12 cellular contexts compared by ENCODE assay signal in genomic region chrX:152832520-152832919, GRCh38. TPM values are rescaled to one million over a fixed set of nuclear protein-coding genes. Genes with fewer than 3 reads are reported as not detected.
DNase-seq lines count a peak whose midpoint lies in the region; ATAC-seq and TF ChIP-seq lines count a peak whose summit lies in the region.
"Had no signal": no experiment of that assay in that cellular context is flagged by ENCODE, and none has a peak within 500 bp of the region (broad histone marks: within the 10 kb centered on the region; RNA-seq: fewer than 3 reads in every experiment).

No MANE protein-coding gene starts in this region.

- H3K27ac Mint-ChIP-seq in T-helper 1 cell treated with Interleukin-12 subunit alpha and Interleukin-12 subunit beta and Interleukin-4 antibody, amounts not matched to agents 30 μg/mL and 1 μg/mL, for 36 hours = no peak overlapping the region
- H3K27ac Mint-ChIP-seq in natural killer cell treated with Interleukin-12 subunit alpha and Interleukin-12 subunit beta and Interleukin-15 and Interleukin-18, amount 100 ng/mL, for 72 hours = peak overlapping the region in 1 of 2 donors; percentile 49

- H3K27ac ChIP-seq in KOPT-K1 (ENCODE audit: low read depth, low read length, poor library complexity, severe bottlenecking) = peak overlapping the region; percentile 72
- H3K27ac ChIP-seq in brain microvascular endothelial cell = no peak overlapping the region
- H3K27ac ChIP-seq: coronary artery, spleen had no signal

- H3K27me3 ChIP-seq in brain microvascular endothelial cell (replicated peaks) = no peaks in the 10 kb centered on the region
- H3K27me3 ChIP-seq: spleen had no signal

- H3K27me3 Mint-ChIP-seq in T-helper 1 cell treated with Interleukin-12 subunit alpha and Interleukin-12 subunit beta and Interleukin-4 antibody, amounts not matched to agents 30 μg/mL and 1 μg/mL, for 36 hours (ENCODE audit: low read depth) = no peaks in the 10 kb centered on the region
- no peaks in the 10 kb centered on the region for H3K27me3 Mint-ChIP-seq in natural killer cell treated with Interleukin-12 subunit alpha and Interleukin-12 subunit beta and Interleukin-15 and Interleukin-18, amount 100 ng/mL, for 72 hours

- in situ Hi-C loops in brain microvascular endothelial cell (cut with HindIII; ENCODE audit: low pct_ligation_motif_present, low sequenced_read_pairs) = no loop called here

- peaks cover 19% of the 10 kb centered on the region for H3K4me1 Mint-ChIP-seq in T-helper 1 cell treated with Interleukin-12 subunit alpha and Interleukin-12 subunit beta and Interleukin-4 antibody, amounts not matched to agents 30 μg/mL and 1 μg/mL, for 36 hours (ENCODE audit: low read depth)
- peaks cover 16 to 19% of the 10 kb centered on the region in 2 donors for H3K4me1 Mint-ChIP-seq in natural killer cell treated with Interleukin-12 subunit alpha and Interleukin-12 subunit beta and Interleukin-15 and Interleukin-18, amount 100 ng/mL, for 72 hours (ENCODE audit: low read depth in 2 of 2)

- no peak for ATAC-seq in natural killer cell treated with Interleukin-12 subunit alpha and Interleukin-12 subunit beta and Interleukin-15 and Interleukin-18, amount 100 ng/mL, for 72 hours

- H3K36me3 ChIP-seq in KOPT-K1 (ENCODE audit: insufficient read depth, low read length) = peaks cover 16% of the 10 kb centered on the region
- no peaks in the 10 kb centered on the region for H3K36me3 ChIP-seq in brain microvascular endothelial cell (replicated peaks)

- H3K9me3 ChIP-seq in KOPT-K1 (ENCODE audit: insufficient read depth, low read length, poor library complexity, severe bottlenecking) = no peaks in the 10 kb centered on the region

- H3K36me3 Mint-ChIP-seq in T-helper 1 cell treated with Interleukin-12 subunit alpha and Interleukin-12 subunit beta and Interleukin-4 antibody, amounts not matched to agents 30 μg/mL and 1 μg/mL, for 36 hours (ENCODE audit: low read depth) = peaks cover 18% of the 10 kb centered on the region
- peaks cover 8% of the 10 kb centered on the region for H3K36me3 Mint-ChIP-seq in natural killer cell treated with Interleukin-12 subunit alpha and Interleukin-12 subunit beta and Interleukin-15 and Interleukin-18, amount 100 ng/mL, for 72 hours

- TF ChIP-seq CTCF in brain microvascular endothelial cell (IDR thresholded peaks at IDR 0.05; ENCODE audit: low read depth, low read length, missing control alignments) = no peak

- DNase-seq in T-helper 1 cell = no peak
- DNase-seq in brain microvascular endothelial cell = no peak
- DNase-seq in natural killer cell treated with Interleukin-12 subunit alpha and Interleukin-12 subunit beta and Interleukin-15 and Interleukin-18, amount 100 ng/mL, for 72 hours (ENCODE audit: low spot score) = no peak
- no peak for DNase-seq in iPS-NIHi7 (ENCODE audit: extremely low spot score)
- DNase-seq in HPDE6-E6E7 (ENCODE audit: extremely low spot score) = no peak
- DNase-seq in kidney glomerular epithelial cell (lab: John Stamatoyannopoulos, UW) = no peak
- DNase-seq: 8988T, NCI-H187, spleen had no signal

- H3K4me3 Mint-ChIP-seq in T-helper 1 cell treated with Interleukin-12 subunit alpha and Interleukin-12 subunit beta and Interleukin-4 antibody, amounts not matched to agents 30 μg/mL and 1 μg/mL, for 36 hours = peak overlapping the region; percentile 97
- H3K4me3 Mint-ChIP-seq in natural killer cell treated with Interleukin-12 subunit alpha and Interleukin-12 subunit beta and Interleukin-15 and Interleukin-18, amount 100 ng/mL, for 72 hours = peak overlapping the region; percentile 95

- no peaks in the 10 kb centered on the region for H3K9me3 Mint-ChIP-seq in T-helper 1 cell treated with Interleukin-12 subunit alpha and Interleukin-12 subunit beta and Interleukin-4 antibody, amounts not matched to agents 30 μg/mL and 1 μg/mL, for 36 hours
- H3K9me3 Mint-ChIP-seq in natural killer cell treated with Interleukin-12 subunit alpha and Interleukin-12 subunit beta and Interleukin-15 and Interleukin-18, amount 100 ng/mL, for 72 hours = no peaks in the 10 kb centered on the region

- H3K4me3 ChIP-seq in brain microvascular endothelial cell (ENCODE audit: low read depth, low read length) = peak overlapping the region; percentile 79

RNA-seq across cellular contexts. Expression of gene NSDHL, which starts 1.7 kb away (rescaled TPM):
- 10 to 100 TPM; 21.1 to 22.2 TPM for total RNA-seq in natural killer cell treated with Interleukin-12 subunit alpha and Interleukin-12 subunit beta and Interleukin-15 and Interleukin-18, amount 100 ng/mL, for 72 hours

RNA-seq across cellular contexts. Expression of gene CETN2, which starts 2.0 kb away (rescaled TPM):
- 10 to 100 TPM in 1 of 2 donors, 1 to 10 TPM in 1; 9.4 to 12.7 TPM for total RNA-seq in natural killer cell treated with Interleukin-12 subunit alpha and Interleukin-12 subunit beta and Interleukin-15 and Interleukin-18, amount 100 ng/mL, for 72 hours
